Comparison of ENCODE assay signal across 8 cellular contexts in the genomic region with DNA sequence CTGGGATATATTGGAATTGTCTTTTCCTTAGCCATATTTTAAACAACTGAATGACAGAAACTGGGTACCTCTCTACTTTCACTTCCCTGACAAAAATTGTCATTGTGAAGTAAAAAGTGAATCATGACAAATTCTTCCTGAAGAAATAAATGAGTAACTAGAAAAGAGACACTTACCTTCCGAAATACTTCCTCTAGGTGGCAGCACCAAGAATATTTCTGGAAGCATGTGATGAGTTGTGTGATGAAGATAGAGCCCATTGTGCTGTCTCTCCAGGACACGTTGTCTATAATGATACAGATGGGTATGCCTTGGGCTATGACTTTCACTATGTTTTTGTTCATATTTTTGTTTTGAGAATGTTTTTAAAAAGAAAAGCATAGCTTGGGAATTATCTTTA. TPM values are rescaled to one million over a fixed set of nuclear protein-coding genes. Genes with fewer than 3 reads are reported as not detected.
DNase-seq lines count a peak whose midpoint lies in the region; ATAC-seq, FAIRE-seq and TF ChIP-seq lines count a peak whose summit lies in the region.

No MANE protein-coding gene starts in this region.

- no peaks in the 10 kb centered on the region for H4K20me1 ChIP-seq in H1 (replicated peaks in 1 of 2; ENCODE audit: control insufficient read depth in 1 of 2, insufficient read depth in 2 of 2, low read length in 2 of 2)

- CTCF ChIA-PET in activated CD8-positive, alpha-beta memory T cell treated with anti-CD3 and anti-CD28 coated beads, Interleukin-2, amount 10 ng/mL, durations not matched to agents 7 days and 5 days (lab: Charles Lee), result interaction anchor here (0.7 to 1.8 kb wide), 5 partner anchors 16 to 87 kb away, joined by 3 to 6 read pairs (median 4); a partner anchor contains a TSS
- CTCF ChIA-PET in H1 (lab: Charles Lee; ENCODE audit: partially characterized antibody), result interaction anchor here (0.7 to 2.1 kb wide), 14 partner anchors 8 to 1091 kb away, joined by 3 to 8 read pairs (median 4); no protein-coding TSS in a partner anchor

- no peak overlapping the region for H2BK5ac ChIP-seq in H1 (ENCODE audit: low read depth, low read length)

- H2BK12ac ChIP-seq in H1 (ENCODE audit: low read depth, low read length), result no peak overlapping the region

- no peak overlapping the region for H2BK20ac ChIP-seq in H1 (ENCODE audit: low read length)

- H3K9me3 ChIP-seq in H1 (ENCODE audit: insufficient read depth in 2 of 2, low read depth in 1 of 2, low read length in 1 of 2), result no peaks in the 10 kb centered on the region

- H2AK5ac ChIP-seq in H1 (ENCODE audit: low read depth, low read length), result no peak overlapping the region

- H3K9ac ChIP-seq in H1 (replicated peaks in 1 of 4; ENCODE audit: extremely low read depth in 1 of 4, low read depth in 3 of 4, low read length in 3 of 4), result no peak overlapping the region

- no peaks in the 10 kb centered on the region; a peak in 1 of 8 replicates for H3K36me3 ChIP-seq in H1 (ENCODE audit: control insufficient read depth in 2 of 4, insufficient read depth in 4 of 4, low read length in 3 of 4)

- peak in 2 of 3 experiments; percentile 16 to 54; a peak in 2 of 4 replicates for TF ChIP-seq CTCF in H1 (IDR thresholded peaks at IDR 0.05; ENCODE audit: control extremely low read depth in 1 of 3, insufficient read depth in 1 of 3, low read depth in 1 of 3, low read length in 3 of 3)
- peak; percentile 20 for TF ChIP-seq CTCF in nephron progenitor cell (IDR thresholded peaks at IDR 0.05)

- no peak overlapping the region for H3K23ac ChIP-seq in H1 (ENCODE audit: insufficient read length)

- H3K4me3 ChIP-seq in H1 (ENCODE audit: extremely low read depth in 1 of 4, insufficient read depth in 2 of 4, low read depth in 3 of 4, low read length in 4 of 4), result no peak overlapping the region

- H3K14ac ChIP-seq in H1 (ENCODE audit: insufficient read length), result no peak overlapping the region

- peak; percentile 29 to 48; a peak in 3 of 4 replicates for TF ChIP-seq RAD21 in H1 (IDR thresholded peaks at IDR 0.05 in 1 of 2, conservative IDR thresholded peaks at IDR 0.05 in 1 of 2; ENCODE audit: low read depth in 2 of 2, low read length in 2 of 2)

- H3K36me3 Mint-ChIP-seq in activated CD8-positive, alpha-beta memory T cell treated with anti-CD3 and anti-CD28 coated beads, Interleukin-2, amount 10 ng/mL, durations not matched to agents 7 days and 5 days, result peaks cover 93% of the 10 kb centered on the region
- no peaks in the 10 kb centered on the region for H3K36me3 Mint-ChIP-seq in nephron progenitor cell (ENCODE audit: low read depth)

- no peak overlapping the region for H3K4ac ChIP-seq in H1 (replicated peaks; ENCODE audit: insufficient read length, low read depth, low read length)

- no peak for DNase-seq in activated CD8-positive, alpha-beta memory T cell treated with anti-CD3 and anti-CD28 coated beads, Interleukin-2, amount 10 ng/mL, durations not matched to agents 7 days and 5 days
- no peak for DNase-seq in activated CD8-positive, alpha-beta memory T cell treated with anti-CD3 and anti-CD28 coated beads, Interleukin-2, amount 50 U/mL, for 48 hours
- peak; percentile 57 for DNase-seq in RCC 7860 (ENCODE audit: low spot score)
- DNase-seq in H1 (ENCODE audit: low read depth in 1 of 2, low spot score in 2 of 2), result no peak
- no peak for DNase-seq in nephron progenitor cell
- no peak for DNase-seq in occipital lobe (lab: John Stamatoyannopoulos, UW)

- peak; percentile 84 for FAIRE-seq in RCC 7860 (lab: Jason Lieb, UNC)
- peak; percentile 73 for FAIRE-seq in H1 (lab: Jason Lieb, UNC)

- no peak overlapping the region for H3K56ac ChIP-seq in H1 (replicated peaks; ENCODE audit: insufficient read length, low read depth, low read length)

- no peaks in the 10 kb centered on the region for H3K9me3 Mint-ChIP-seq in activated CD8-positive, alpha-beta memory T cell treated with anti-CD3 and anti-CD28 coated beads, Interleukin-2, amount 10 ng/mL, durations not matched to agents 7 days and 5 days (ENCODE audit: low read depth)
- H3K9me3 Mint-ChIP-seq in nephron progenitor cell, result no peaks in the 10 kb centered on the region

- no peaks in the 10 kb centered on the region for H3K79me1 ChIP-seq in H1 (ENCODE audit: low read depth, low read length)

- H3K4me1 Mint-ChIP-seq in activated CD8-positive, alpha-beta memory T cell treated with anti-CD3 and anti-CD28 coated beads, Interleukin-2, amount 10 ng/mL, durations not matched to agents 7 days and 5 days, result peaks cover 3% of the 10 kb centered on the region
- no peaks in the 10 kb centered on the region for H3K4me1 Mint-ChIP-seq in nephron progenitor cell

- no peaks in the 10 kb centered on the region for H3K23me2 ChIP-seq in H1 (ENCODE audit: low read depth, low read length)

- POLR2A ChIA-PET in H1 (lab: Charles Lee; ENCODE audit: partially characterized antibody), result no interaction called here

- no peak overlapping the region for H2AFZ ChIP-seq in H1 (ENCODE audit: low read length)

- H3K4me1 ChIP-seq in H1 (replicated peaks in 1 of 4; ENCODE audit: control insufficient read depth in 3 of 4, insufficient read depth in 4 of 4, low read length in 3 of 4), result no peaks in the 10 kb centered on the region

- H4K91ac ChIP-seq in H1 (replicated peaks; ENCODE audit: insufficient read length, low read length), result no peak overlapping the region

- TF ChIP-seq EP300 in H1 (IDR thresholded peaks at IDR 0.05; ENCODE audit: borderline replicate concordance in 1 of 2, low read depth in 2 of 2, low read length in 2 of 2), result no peak

- no peaks in the 10 kb centered on the region for H3K27me3 Mint-ChIP-seq in activated CD8-positive, alpha-beta memory T cell treated with anti-CD3 and anti-CD28 coated beads, Interleukin-2, amount 10 ng/mL, durations not matched to agents 7 days and 5 days
- peaks cover 7% of the 10 kb centered on the region for H3K27me3 Mint-ChIP-seq in nephron progenitor cell (ENCODE audit: low read depth, poor library complexity)

- H4K8ac ChIP-seq in H1 (ENCODE audit: extremely low read depth, insufficient read depth, low read length), result no peak overlapping the region

- ATAC-seq in activated CD8-positive, alpha-beta memory T cell treated with anti-CD3 and anti-CD28 coated beads, Interleukin-2, amount 10 ng/mL, durations not matched to agents 7 days and 5 days, result peak; percentile 72
- ATAC-seq in GM19395 (IDR thresholded peaks at IDR 0.05; ENCODE audit: unreplicated experiment) (peak; percentile 98), HG03354 (IDR thresholded peaks at IDR 0.05; ENCODE audit: poor library complexity, severe bottlenecking, unreplicated experiment) (peak; percentile 97)

- no peak overlapping the region for H3K27ac Mint-ChIP-seq in activated CD8-positive, alpha-beta memory T cell treated with anti-CD3 and anti-CD28 coated beads, Interleukin-2, amount 10 ng/mL, durations not matched to agents 7 days and 5 days
- H3K27ac Mint-ChIP-seq in nephron progenitor cell, result no peak overlapping the region

- no peak for TF ChIP-seq POLR2A in H1 (IDR thresholded peaks at IDR 0.05; ENCODE audit: control extremely low read depth in 1 of 2, low read depth in 2 of 2, low read length in 2 of 2)

- H2BK120ac ChIP-seq in H1 (replicated peaks; ENCODE audit: low read depth, low read length), result no peak overlapping the region

- no peak overlapping the region for H3K4me3 Mint-ChIP-seq in activated CD8-positive, alpha-beta memory T cell treated with anti-CD3 and anti-CD28 coated beads, Interleukin-2, amount 10 ng/mL, durations not matched to agents 7 days and 5 days
- H3K4me3 Mint-ChIP-seq in nephron progenitor cell, result no peak overlapping the region

- no peaks in the 10 kb centered on the region for H3K27me3 ChIP-seq in H1 (replicated peaks in 1 of 4; ENCODE audit: control insufficient read depth in 3 of 4, extremely low read depth in 1 of 4, insufficient read depth in 3 of 4, low read length in 3 of 4)

- no peaks in the 10 kb centered on the region for H3K79me2 ChIP-seq in H1 (ENCODE audit: control insufficient read depth in 1 of 2, insufficient read depth in 2 of 2, low read length in 2 of 2)

- 35% methylated on average over 2 of the region's 2 CpGs; no CpG with 5 or more reads in 1 of the 2 experiments for WGBS in H1 (ENCODE audit: extremely low coverage in 1 of 2, insufficient coverage in 1 of 2, insufficient read length in 1 of 2, insufficient replicate concordance in 2 of 2, low coverage in 1 of 2, low lambda C conversion rate in 2 of 2, missing lambda C conversion rate in 1 of 2), 2 experiments

- H2BK15ac ChIP-seq in H1 (ENCODE audit: low read length), result no peak overlapping the region

- no peak overlapping the region for H3K4me2 ChIP-seq in H1 (ENCODE audit: insufficient read depth in 1 of 2, low read depth in 2 of 2, low read length in 2 of 2)

- no peak overlapping the region for H3K18ac ChIP-seq in H1 (ENCODE audit: extremely low read depth, low read length)

- H4K5ac ChIP-seq in H1 (ENCODE audit: insufficient read length, low read depth, low read length), result no peak overlapping the region

- H3K27ac ChIP-seq in H1 (ENCODE audit: low read depth, low read length), result no peak overlapping the region

RNA-seq across cellular contexts. Expression of a gene that starts 21.5 kb away (rescaled TPM):
- 100 to 1,000 TPM in 1 of 2 experiments, 10 to 100 TPM in 1; 96.4 to 119 TPM for total RNA-seq in activated CD8-positive, alpha-beta memory T cell treated with anti-CD3 and anti-CD28 coated beads, Interleukin-2, amount 10 ng/mL, durations not matched to agents 7 days and 5 days
- not detected in 2 replicates for total RNA-seq in H1 (2021; fragmentation: NEBNext Ultra II Directional; extraction: Animal tissue kit (Norgen Biotek cat#: 25700))
- polyA plus RNA-seq in H1 (2011; rRNA removed), result 0.05 and 0.09 TPM in 2 replicates
- 0.10 TPM for polyA plus RNA-seq in H1 (2011; cell fraction: cytosol; rRNA removed)
- polyA plus RNA-seq in H1 (2011; cell fraction: nucleus; rRNA removed), result not detected
- not detected in 4 replicates for polyA plus RNA-seq in H1 (2012, experiment 1 of 2)
- not detected for polyA plus RNA-seq in H1 (2012, experiment 2 of 2)
- polyA plus RNA-seq in H1 (2013, experiment 1 of 2), result 0.24 TPM
- polyA plus RNA-seq in H1 (2013, experiment 2 of 2), result 0.09 TPM
- polyA minus RNA-seq in H1 (2011; rRNA and poly(A)+ RNA removed), result 0.06 and 0.49 TPM in 2 replicates
- not detected for polyA minus RNA-seq in H1 (2011; cell fraction: cytosol; rRNA and poly(A)+ RNA removed)
- not detected for polyA minus RNA-seq in H1 (2011; cell fraction: nucleus; rRNA and poly(A)+ RNA removed)
- 1.9 TPM for total RNA-seq in occipital lobe

RNA-seq across cellular contexts. Expression of a gene that starts 48.6 kb away (rescaled TPM):
- under 1 TPM in 1 of 2 experiments, not detected in 1; 0.23 TPM for total RNA-seq in activated CD8-positive, alpha-beta memory T cell treated with anti-CD3 and anti-CD28 coated beads, Interleukin-2, amount 10 ng/mL, durations not matched to agents 7 days and 5 days
- total RNA-seq in H1 (2021; fragmentation: NEBNext Ultra II Directional; extraction: Animal tissue kit (Norgen Biotek cat#: 25700)), result not detected in 2 replicates
- polyA plus RNA-seq in H1 (2011; rRNA removed), result not detected in 2 replicates
- not detected for polyA plus RNA-seq in H1 (2011; cell fraction: cytosol; rRNA removed)
- polyA plus RNA-seq in H1 (2011; cell fraction: nucleus; rRNA removed), result not detected
- polyA plus RNA-seq in H1 (2012, experiment 1 of 2), result not detected in 4 replicates
- polyA plus RNA-seq in H1 (2012, experiment 2 of 2), result not detected
- not detected for polyA plus RNA-seq in H1 (2013, experiment 1 of 2)
- 0.06 TPM for polyA plus RNA-seq in H1 (2013, experiment 2 of 2)
- not detected in 2 replicates for polyA minus RNA-seq in H1 (2011; rRNA and poly(A)+ RNA removed)
- not detected for polyA minus RNA-seq in H1 (2011; cell fraction: cytosol; rRNA and poly(A)+ RNA removed)
- polyA minus RNA-seq in H1 (2011; cell fraction: nucleus; rRNA and poly(A)+ RNA removed), result not detected
- not detected for total RNA-seq in occipital lobe

Comparison
In these comparisons a context has a peak if more than half of its experiments do, and no peak if none do; other contexts are left out.
1. RNA of a gene that starts 21.5 kb away (total RNA-seq): 96.4 to 119 TPM in activated CD8-positive, alpha-beta memory T cell treated with anti-CD3 and anti-CD28 coated beads, Interleukin-2, amount 10 ng/mL, durations not matched to agents 7 days and 5 days; 1.9 TPM in occipital lobe (single experiment) and not detected in H1; every median in the first group is over 10 times any median in the second.
2. Peak in every context shown above with its lines, with median percentiles within 50 percentile points of each other: ATAC-seq.